In the genomic region with DNA sequence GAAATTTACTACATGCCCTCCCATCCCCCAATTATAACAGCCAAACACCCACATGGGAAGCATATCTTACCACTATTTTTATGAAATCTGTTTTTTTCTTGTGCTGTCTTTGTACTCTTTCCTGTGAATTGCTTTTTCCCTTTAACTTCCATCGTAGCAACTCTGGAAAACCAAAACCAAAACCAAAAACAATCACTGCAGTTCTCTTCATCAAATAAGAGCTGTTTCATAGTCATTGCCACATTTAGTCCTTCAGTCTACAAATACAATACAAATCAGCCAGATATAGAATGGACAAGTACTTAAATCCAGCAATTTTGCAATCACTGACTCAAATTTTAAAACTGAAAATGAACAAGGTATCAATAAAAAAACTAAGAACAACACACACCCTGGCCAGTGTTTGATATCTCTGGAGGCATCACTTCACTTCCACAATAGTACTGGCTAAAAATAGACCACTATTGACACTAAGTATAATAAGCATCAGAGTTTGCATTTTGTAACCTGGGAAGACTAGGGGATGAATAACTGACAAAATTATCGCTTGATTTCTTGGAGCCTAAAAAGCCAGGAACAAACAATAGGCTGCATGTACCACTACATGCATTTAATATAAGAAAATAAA, we compare ENCODE assay signal across 13 cellular contexts. TPM values are rescaled to one million over a fixed set of nuclear protein-coding genes. Genes with fewer than 3 reads are reported as not detected.
DNase-seq lines count a peak whose midpoint lies in the region; ATAC-seq, FAIRE-seq and TF ChIP-seq lines count a peak whose summit lies in the region.
"Had no signal": no experiment of that assay in that cellular context is flagged by ENCODE, and none has a peak within 500 bp of the region (broad histone marks: within the 10 kb centered on the region; RNA-seq: fewer than 3 reads in every experiment).

No MANE protein-coding gene starts in this region.

- H3K4me3 Mint-ChIP-seq in natural killer cell (no peak overlapping the region), nephron (peak overlapping the region in 1 of 3 experiments; percentile 25)
- no peak overlapping the region for H3K4me3 Mint-ChIP-seq in natural killer cell treated with Interleukin-12 subunit alpha and Interleukin-12 subunit beta and Interleukin-15 and Interleukin-18, amount 100 ng/mL, for 72 hours
- H3K4me3 Mint-ChIP-seq: activated T-helper 1 cell treated with anti-CD3 and anti-CD28 coated beads, Interleukin-12 subunit alpha, Interleukin-12 subunit beta, Interleukin-2, Interleukin-4 antibody, amounts not matched to agents 30 ng/mL and 10 ng/mL and 1 ng/mL, durations not matched to agents 14 hours and 24 hours and 36 hours had no signal

- TF ChIP-seq CTCF in natural killer cell (IDR thresholded peaks at IDR 0.05) (no peak), nephron (IDR thresholded peaks at IDR 0.05; ENCODE audit: unreplicated experiment in 3 of 3) (no peak)

- H3K4me1 Mint-ChIP-seq in natural killer cell (peaks cover 15 to 18% of the 10 kb centered on the region in 2 donors), nephron (peaks cover 20% of the 10 kb centered on the region)
- H3K4me1 Mint-ChIP-seq in natural killer cell treated with Interleukin-12 subunit alpha and Interleukin-12 subunit beta and Interleukin-15 and Interleukin-18, amount 100 ng/mL, for 72 hours (ENCODE audit: low read depth in 2 of 2) = peaks cover 14 to 20% of the 10 kb centered on the region in 2 donors

- DNase-seq in natural killer cell (no peak), dedifferentiated amniotic fluid mesenchymal stem cell (ENCODE audit: extremely low spot score) (peak; percentile 27), urothelium cell line (ENCODE audit: low spot score) (no peak), NCI-H128 (lab: John Stamatoyannopoulos, UW; ENCODE audit: unreplicated experiment) (no peak), putamen (ENCODE audit: low spot score) (no peak), GOT3 (lab: John Stamatoyannopoulos, UW) (no peak)
- no peak for DNase-seq in natural killer cell treated with Interleukin-12 subunit alpha and Interleukin-12 subunit beta and Interleukin-15 and Interleukin-18, amount 100 ng/mL, for 72 hours (ENCODE audit: low spot score)
- DNase-seq: DMS53; occipital lobe; SIG-M5; stimulated activated naive CD4-positive, alpha-beta T cell treated with Interleukin-2 at 50 U/mL for 16 hours had no signal

- ATAC-seq in natural killer cell = no peak
- ATAC-seq in natural killer cell treated with Interleukin-12 subunit alpha and Interleukin-12 subunit beta and Interleukin-15 and Interleukin-18, amount 100 ng/mL, for 72 hours = no peak

- FAIRE-seq in urothelium cell line (lab: Jason Lieb, UNC) = no peak

- intact Hi-C loops in natural killer cell (cut with micrococcal nuclease) = loop anchor here (5.0 kb wide), 1 partner anchor 706 kb away; no protein-coding TSS in a partner anchor

- H3K36me3 Mint-ChIP-seq in natural killer cell (peaks cover 22% of the 10 kb centered on the region), nephron (ENCODE audit: low read depth) (peaks cover 25% of the 10 kb centered on the region)
- H3K36me3 Mint-ChIP-seq in natural killer cell treated with Interleukin-12 subunit alpha and Interleukin-12 subunit beta and Interleukin-15 and Interleukin-18, amount 100 ng/mL, for 72 hours = peaks cover 18% of the 10 kb centered on the region

- no peaks in the 10 kb centered on the region for H3K27me3 Mint-ChIP-seq in natural killer cell (ENCODE audit: low read depth in 2 of 2)
- H3K27me3 Mint-ChIP-seq in natural killer cell treated with Interleukin-12 subunit alpha and Interleukin-12 subunit beta and Interleukin-15 and Interleukin-18, amount 100 ng/mL, for 72 hours = no peaks in the 10 kb centered on the region
- no peaks in the 10 kb centered on the region for H3K27me3 Mint-ChIP-seq in nephron (ENCODE audit: low read depth)

- no peaks in the 10 kb centered on the region for H3K9me3 Mint-ChIP-seq in natural killer cell
- H3K9me3 Mint-ChIP-seq in natural killer cell treated with Interleukin-12 subunit alpha and Interleukin-12 subunit beta and Interleukin-15 and Interleukin-18, amount 100 ng/mL, for 72 hours = no peaks in the 10 kb centered on the region
- no peaks in the 10 kb centered on the region for H3K9me3 Mint-ChIP-seq in nephron
- H3K9me3 Mint-ChIP-seq: activated T-helper 1 cell treated with anti-CD3 and anti-CD28 coated beads, Interleukin-12 subunit alpha, Interleukin-12 subunit beta, Interleukin-2, Interleukin-4 antibody, amounts not matched to agents 30 ng/mL and 10 ng/mL and 1 ng/mL, durations not matched to agents 14 hours and 24 hours and 36 hours had no signal

- H3K27ac Mint-ChIP-seq in natural killer cell = peak overlapping the region; percentile 3 to 46
- no peak overlapping the region for H3K27ac Mint-ChIP-seq in natural killer cell treated with Interleukin-12 subunit alpha and Interleukin-12 subunit beta and Interleukin-15 and Interleukin-18, amount 100 ng/mL, for 72 hours
- H3K27ac Mint-ChIP-seq in nephron = peak overlapping the region in 2 of 3 experiments; percentile 27 to 29
- H3K27ac Mint-ChIP-seq: activated T-helper 1 cell treated with anti-CD3 and anti-CD28 coated beads, Interleukin-12 subunit alpha, Interleukin-12 subunit beta, Interleukin-2, Interleukin-4 antibody, amounts not matched to agents 30 ng/mL and 10 ng/mL and 1 ng/mL, durations not matched to agents 14 hours and 24 hours and 36 hours had no signal

RNA-seq across cellular contexts. Expression of a gene that starts 5.4 kb away (rescaled TPM):
- 10 to 100 TPM; 27.5 to 31.3 (median 30.4) TPM for total RNA-seq in natural killer cell
- total RNA-seq in natural killer cell treated with Interleukin-12 subunit alpha and Interleukin-12 subunit beta and Interleukin-15 and Interleukin-18, amount 100 ng/mL, for 72 hours = 100 to 1,000 TPM in 1 of 2 donors, 10 to 100 TPM in 1; 82.9 to 167 TPM

Comparison
In these comparisons a context has a peak if more than half of its experiments do, and no peak if none do; other contexts are left out.
1. H3K27ac Mint-ChIP-seq: peak in natural killer cell (2 of 2) and nephron (2 of 3); none in natural killer cell treated with Interleukin-12 subunit alpha and Interleukin-12 subunit beta and Interleukin-15 and Interleukin-18, amount 100 ng/mL, for 72 hours (0 of 2).